ENCODE assay signal across 1 cellular context in genomic region chr19:15265214-15265613, GRCh38.
TF ChIP-seq lines count a peak whose summit lies in the region.

No MANE protein-coding gene starts in this region.

TF ChIP-seq in IMR-90, 13 proteins besides CTCF, POLR2A, EP300 and RAD21:
- no peak for TF ChIP-seq SMC3 (IDR thresholded peaks at IDR 0.05; ENCODE audit: low read depth, low read length)
- TF ChIP-seq CEBPB (IDR thresholded peaks at IDR 0.05; ENCODE audit: low read depth, low read length): no peak
- no peak for TF ChIP-seq RCOR1 (IDR thresholded peaks at IDR 0.05; ENCODE audit: insufficient replicate concordance, low read length)
- no peak for TF ChIP-seq NFE2L2 (IDR thresholded peaks at IDR 0.05; ENCODE audit: low read depth, low read length)
- no peak for TF ChIP-seq RFX5 (IDR thresholded peaks at IDR 0.05; ENCODE audit: low read depth, low read length)
- no peak for TF ChIP-seq CHD1 (IDR thresholded peaks at IDR 0.05; ENCODE audit: low read depth, low read length)
- no peak for TF ChIP-seq MAZ (IDR thresholded peaks at IDR 0.05; ENCODE audit: borderline replicate concordance, low read depth, low read length)
- TF ChIP-seq USF2 (IDR thresholded peaks at IDR 0.05; ENCODE audit: low read depth, low read length): no peak
- no peak for TF ChIP-seq ELK1 (IDR thresholded peaks at IDR 0.05; ENCODE audit: borderline replicate concordance, low read depth, low read length)
- no peak for TF ChIP-seq MAFK (IDR thresholded peaks at IDR 0.05; ENCODE audit: low read depth, low read length)
